In the genomic region with DNA sequence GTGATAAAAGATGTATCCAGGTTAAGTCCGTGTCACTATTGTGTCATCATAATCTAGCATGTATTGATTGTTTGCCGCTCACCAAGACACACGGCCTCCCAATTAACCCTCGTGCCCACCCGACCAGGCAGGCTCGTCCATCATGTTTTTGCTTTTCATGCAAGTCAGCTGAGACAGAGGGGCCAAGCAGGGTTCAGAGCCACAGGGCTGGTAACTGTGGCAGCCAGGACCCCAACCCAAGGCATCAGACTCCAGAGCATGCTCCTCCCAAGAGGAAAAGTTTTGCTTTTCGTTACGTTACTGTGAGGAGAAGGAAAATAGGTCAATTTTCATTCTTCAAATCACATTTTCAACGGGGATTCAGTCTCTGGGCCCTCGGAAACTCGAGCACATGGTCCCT, we compare ENCODE assay signal across 24 cellular contexts.
"Had no signal": no experiment of that assay in that cellular context is flagged by ENCODE, and none has a peak within 500 bp of the region (broad histone marks: within the 10 kb centered on the region; RNA-seq: fewer than 3 reads in every experiment).

No MANE protein-coding gene starts in this region.

- H3K36me3 ChIP-seq: SJSA1 had no signal

- H3K4me3 ChIP-seq: K562, SJSA1, SK-N-MC had no signal

- H3K27ac Mint-ChIP-seq: IgD-negative memory B cell had no signal

- DNase-seq: Kasumi-1, MV-4-11, NCI-H1092, NCI-H1105 treated with DMSO at 0.1 percent for 48 hours, NCI-H1417 treated with DMSO at 0.1 percent for 48 hours, NCI-H146, NCI-H1694 treated with DMSO at 0.1 percent for 48 hours, NCI-H1930, NCI-H2081, NCI-H2107, NCI-H2227 treated with DMSO at 0.1 percent for 48 hours, NCI-H524 treated with DMSO at 0.1 percent for 48 hours, NCI-H69, NCI-H774, Right ventricle myocardium superior, RPMI8226, SIG-M5 had no signal

- FAIRE-seq: HepG2, K562, RCC 7860 had no signal

- H3K9me3 Mint-ChIP-seq: IgD-negative memory B cell had no signal

- H3K27me3 Mint-ChIP-seq: IgD-negative memory B cell had no signal

- H3K4me1 ChIP-seq: SJSA1 had no signal

- H3K4me3 Mint-ChIP-seq: IgD-negative memory B cell had no signal

- H3K27me3 ChIP-seq: SJSA1 had no signal

- ATAC-seq: HepG2, K562 had no signal

- H3K4me2 ChIP-seq: KMS-11 had no signal

- H3K9me3 ChIP-seq: SJSA1 had no signal

- H3K27ac ChIP-seq: KMS-11, SJSA1, SK-N-MC had no signal

- H3K9ac ChIP-seq: KMS-11 had no signal
